Comparison of ENCODE assay signal across 8 cellular contexts in the genomic region with DNA sequence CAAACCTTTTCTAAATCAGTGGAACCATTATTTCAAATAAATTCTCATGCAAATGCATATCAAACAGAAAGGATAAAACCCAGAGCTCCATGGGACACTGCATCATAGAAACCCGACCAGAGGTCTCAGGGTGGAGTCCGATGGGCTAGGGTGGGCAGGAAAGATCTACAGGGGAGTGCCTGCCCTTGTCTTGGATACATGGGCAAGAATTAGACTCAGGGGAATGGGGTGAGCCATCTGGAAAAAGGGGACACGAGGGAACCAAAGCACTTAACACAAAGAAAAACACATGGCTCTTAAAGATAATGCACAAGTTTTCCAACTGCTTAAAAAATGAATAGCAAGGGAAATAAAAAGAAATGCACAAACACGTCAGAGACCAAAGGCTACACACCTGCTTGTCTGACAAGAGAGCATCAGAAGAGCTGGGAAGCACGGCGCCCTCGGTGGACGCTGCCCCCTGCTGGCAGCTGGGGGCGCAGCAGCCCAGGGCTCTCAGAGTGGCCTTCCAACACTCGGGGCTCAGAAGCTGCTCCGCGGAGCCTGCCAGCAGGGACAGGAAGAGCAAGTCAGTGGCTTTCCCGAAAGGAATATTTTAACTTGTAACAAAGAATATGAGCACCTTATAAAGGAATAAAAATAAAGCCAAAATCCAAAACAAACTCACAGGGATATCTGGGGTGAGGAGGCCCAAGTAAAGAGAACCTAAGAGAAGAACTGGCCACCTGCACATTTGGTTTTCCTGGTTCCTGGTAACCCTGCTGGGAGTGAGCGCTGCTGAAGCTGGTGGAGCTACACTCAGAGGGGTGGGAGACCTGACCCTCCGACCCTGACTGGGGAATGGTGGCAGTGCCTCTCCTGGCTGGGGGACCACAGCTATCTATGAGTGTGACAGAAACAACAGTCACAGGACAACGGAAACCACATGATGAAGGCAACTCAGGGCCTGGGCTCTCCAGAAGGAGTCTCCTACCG. TPM values are rescaled to one million over a fixed set of nuclear protein-coding genes. Genes with fewer than 3 reads are reported as not detected.
DNase-seq lines count a peak whose midpoint lies in the region; ATAC-seq and TF ChIP-seq lines count a peak whose summit lies in the region.

No MANE protein-coding gene starts in this region.

- H3K79me2 ChIP-seq in mesendoderm (ENCODE audit: control insufficient read depth, insufficient read depth, low read length): no peaks in the 10 kb centered on the region

- H3K4me2 ChIP-seq in mesendoderm (ENCODE audit: low read length): no peak overlapping the region

- H3K79me1 ChIP-seq in mesendoderm (ENCODE audit: low read length): no peaks in the 10 kb centered on the region

- peaks cover 3% of the 10 kb centered on the region for H3K4me1 ChIP-seq in effector memory CD4-positive, alpha-beta T cell (ENCODE audit: control insufficient read depth, insufficient read depth, low read length, poor library complexity, severe bottlenecking)
- no peaks in the 10 kb centered on the region for H3K4me1 ChIP-seq in mesendoderm (ENCODE audit: control insufficient read depth, low read depth, low read length)

- TF ChIP-seq CTCF in AG09319 (IDR thresholded peaks at IDR 0.05; ENCODE audit: low read depth, low read length): peak; percentile 99

- WGBS in mesendoderm (ENCODE audit: extremely low coverage, insufficient coverage, low lambda C conversion rate): no CpG with 5 or more reads among the region's 17 CpGs

- H3K23ac ChIP-seq in mesendoderm (ENCODE audit: low read length): no peak overlapping the region

- H2AK5ac ChIP-seq in mesendoderm (ENCODE audit: low read length): no peak overlapping the region

- no peaks in the 10 kb centered on the region for H3K27me3 Mint-ChIP-seq in activated CD8-positive, alpha-beta T cell treated with anti-CD3 and anti-CD28 coated beads, Interleukin-2, amount 10 ng/mL, durations not matched to agents 7 days and 5 days (ENCODE audit: low read depth)

- no peak overlapping the region for H4K8ac ChIP-seq in mesendoderm (ENCODE audit: low read depth, low read length)

- H2BK120ac ChIP-seq in mesendoderm (ENCODE audit: low read depth, low read length): no peak overlapping the region

- no peak overlapping the region for H2BK5ac ChIP-seq in mesendoderm (ENCODE audit: low read length)

- ATAC-seq in GM18867 (IDR thresholded peaks at IDR 0.05; ENCODE audit: unreplicated experiment): peak; percentile 90
- ATAC-seq in HG03135 (IDR thresholded peaks at IDR 0.05; ENCODE audit: unreplicated experiment): peak; percentile 73
- peak; percentile 91 for ATAC-seq in activated CD8-positive, alpha-beta T cell treated with anti-CD3 and anti-CD28 coated beads, Interleukin-2, amount 10 ng/mL, durations not matched to agents 7 days and 5 days

- H3K18ac ChIP-seq in mesendoderm (ENCODE audit: low read length): no peak overlapping the region

- no peak overlapping the region for H4K5ac ChIP-seq in mesendoderm (ENCODE audit: low read length)

- no peaks in the 10 kb centered on the region for H3K9me3 ChIP-seq in effector memory CD4-positive, alpha-beta T cell (ENCODE audit: control insufficient read depth, low read length)

- DNase-seq in AG09319 (ENCODE audit: extremely low read depth, low read depth) (peak; percentile 16), NCI-H748 (lab: John Stamatoyannopoulos, UW; ENCODE audit: unreplicated experiment) (peak; percentile 52), mesendoderm (peak; percentile 81)
- DNase-seq in activated CD8-positive, alpha-beta T cell treated with anti-CD3 and anti-CD28 coated beads, Interleukin-2, amount 10 ng/mL, durations not matched to agents 7 days and 5 days: peak; percentile 76
- peak; percentile 32 to 55 (median 37) for DNase-seq in effector memory CD4-positive, alpha-beta T cell
- peak; percentile 37 to 51 for DNase-seq in stimulated activated CD8-positive, alpha-beta memory T cell treated with anti-CD3 and anti-CD28 coated beads, Interleukin-4, amount 100 ng/mL, for 1 hour (ENCODE audit: low read depth in 2 of 2, low spot score in 1 of 2)

- no peaks in the 10 kb centered on the region for H3K27me3 ChIP-seq in effector memory CD4-positive, alpha-beta T cell (replicated peaks; ENCODE audit: control insufficient read depth, insufficient read depth, low read length, poor library complexity, severe bottlenecking)
- H3K27me3 ChIP-seq in mesendoderm (ENCODE audit: insufficient read depth, low read length, poor library complexity): no peaks in the 10 kb centered on the region

- H3K27ac Mint-ChIP-seq in activated CD8-positive, alpha-beta T cell treated with anti-CD3 and anti-CD28 coated beads, Interleukin-2, amount 10 ng/mL, durations not matched to agents 7 days and 5 days: peak overlapping the region; percentile 55

- H3K9ac ChIP-seq in mesendoderm (ENCODE audit: low read length): no peak overlapping the region

- no peak overlapping the region for H3K4me3 Mint-ChIP-seq in activated CD8-positive, alpha-beta T cell treated with anti-CD3 and anti-CD28 coated beads, Interleukin-2, amount 10 ng/mL, durations not matched to agents 7 days and 5 days

- H3K4me3 ChIP-seq in effector memory CD4-positive, alpha-beta T cell (ENCODE audit: insufficient read depth, low read depth, low read length, poor library complexity, severe bottlenecking): no peak overlapping the region
- H3K4me3 ChIP-seq in mesendoderm (ENCODE audit: low read length): no peak overlapping the region

- H3K56ac ChIP-seq in mesendoderm (ENCODE audit: low read length): no peak overlapping the region

- POLR2A ChIA-PET in activated CD8-positive, alpha-beta T cell treated with anti-CD3 and anti-CD28 coated beads, Interleukin-2, amount 10 ng/mL, durations not matched to agents 7 days and 5 days (lab: Charles Lee): no interaction called here

- peaks cover 45% of the 10 kb centered on the region for H3K36me3 ChIP-seq in effector memory CD4-positive, alpha-beta T cell (ENCODE audit: control insufficient read depth, insufficient read depth, low read length)
- no peaks in the 10 kb centered on the region for H3K36me3 ChIP-seq in mesendoderm (ENCODE audit: control insufficient read depth, insufficient read depth, low read length)

- H3K27ac ChIP-seq in effector memory CD4-positive, alpha-beta T cell (ENCODE audit: insufficient read depth, low read length, poor library complexity, severe bottlenecking): no peak overlapping the region
- no peak overlapping the region for H3K27ac ChIP-seq in mesendoderm (ENCODE audit: low read depth, low read length)

- H2BK15ac ChIP-seq in mesendoderm (replicated peaks; ENCODE audit: low read depth): no peak overlapping the region

- peaks cover 14% of the 10 kb centered on the region for H3K4me1 Mint-ChIP-seq in activated CD8-positive, alpha-beta T cell treated with anti-CD3 and anti-CD28 coated beads, Interleukin-2, amount 10 ng/mL, durations not matched to agents 7 days and 5 days (ENCODE audit: low read depth)

- no peak overlapping the region for H3K4ac ChIP-seq in mesendoderm (ENCODE audit: low read depth, low read length)

- H3K9me3 Mint-ChIP-seq in activated CD8-positive, alpha-beta T cell treated with anti-CD3 and anti-CD28 coated beads, Interleukin-2, amount 10 ng/mL, durations not matched to agents 7 days and 5 days (ENCODE audit: insufficient read depth): peaks cover 6% of the 10 kb centered on the region

- peaks cover 46% of the 10 kb centered on the region for H3K36me3 Mint-ChIP-seq in activated CD8-positive, alpha-beta T cell treated with anti-CD3 and anti-CD28 coated beads, Interleukin-2, amount 10 ng/mL, durations not matched to agents 7 days and 5 days (ENCODE audit: low read depth)

- CTCF ChIA-PET in activated CD8-positive, alpha-beta T cell treated with anti-CD3 and anti-CD28 coated beads, Interleukin-2, amount 10 ng/mL, durations not matched to agents 7 days and 5 days (lab: Charles Lee): interaction anchor here (0.6 to 7.1 kb wide), 47 partner anchors 8 to 759 kb away, joined by 3 to 156 read pairs (median 5); a partner anchor contains a TSS

RNA-seq across cellular contexts. Expression of a gene that starts 54.5 kb away (rescaled TPM):
- total RNA-seq in activated CD8-positive, alpha-beta T cell treated with anti-CD3 and anti-CD28 coated beads, Interleukin-2, amount 10 ng/mL, durations not matched to agents 7 days and 5 days: not detected
- 0.17 TPM for polyA plus RNA-seq in mesendoderm (2013, experiment 1 of 2)
- polyA plus RNA-seq in mesendoderm (2013, experiment 2 of 2): 0.21 TPM

Comparison
In these comparisons a context has a peak if more than half of its experiments do, and no peak if none do; other contexts are left out.
1. DNase-seq: peak in every context shown above with its lines; median percentile 81 in mesendoderm; 76 in activated CD8-positive, alpha-beta T cell treated with anti-CD3 and anti-CD28 coated beads, Interleukin-2, amount 10 ng/mL, durations not matched to agents 7 days and 5 days; 52 in NCI-H748; 44 in stimulated activated CD8-positive, alpha-beta memory T cell treated with anti-CD3 and anti-CD28 coated beads, Interleukin-4, amount 100 ng/mL, for 1 hour; 37 in effector memory CD4-positive, alpha-beta T cell; 16 in AG09319.